8 cellular contexts compared by ENCODE assay signal in genomic region chr15:63233667-63234419, GRCh38. TPM values are rescaled to one million over a fixed set of nuclear protein-coding genes. Genes with fewer than 3 reads are reported as not detected.
DNase-seq lines count a peak whose midpoint lies in the region; ATAC-seq, FAIRE-seq and TF ChIP-seq lines count a peak whose summit lies in the region.

No MANE protein-coding gene starts in this region.

- CTCF ChIA-PET in CD4-positive, alpha-beta T cell (lab: Charles Lee): interaction anchor here (0.9 kb wide), 1 partner anchor 30 kb away, joined by 3 read pairs; no protein-coding TSS in a partner anchor

- no peak overlapping the region for H3K27ac ChIP-seq in CD4-positive, alpha-beta T cell (ENCODE audit: low read depth, low read length)

- peak overlapping the region; percentile 64 for H3K27ac Mint-ChIP-seq in CD4-positive, alpha-beta T cell

- no peak for DNase-seq in CD4-positive, alpha-beta T cell
- DNase-seq in RCC 7860 (ENCODE audit: low spot score) (peak; percentile 30), fibroblast of gingiva (ENCODE audit: low read depth) (peak; percentile 35), omental fat pad (ENCODE audit: low spot score) (no peak), NCI-H2227 (lab: John Stamatoyannopoulos, UW; ENCODE audit: unreplicated experiment) (no peak)

- no peaks in the 10 kb centered on the region for H3K9me3 ChIP-seq in CD4-positive, alpha-beta T cell (ENCODE audit: control insufficient read depth, low read length)

- no peak for ATAC-seq in CD4-positive, alpha-beta T cell (ENCODE audit: poor library complexity)
- ATAC-seq in omental fat pad (ENCODE audit: low FRiP score) (peak; percentile 67), HG03280 (IDR thresholded peaks at IDR 0.05; ENCODE audit: unreplicated experiment) (no peak), HG03095 (IDR thresholded peaks at IDR 0.05; ENCODE audit: unreplicated experiment) (no peak), HG02852 (IDR thresholded peaks at IDR 0.05; ENCODE audit: unreplicated experiment) (no peak)

- POLR2A ChIA-PET in CD4-positive, alpha-beta T cell (lab: Charles Lee): interaction anchor here (1.0 to 12.0 kb wide), 6 partner anchors 9 to 186 kb away, joined by 3 to 176 read pairs (median 10); partner anchors contain the start of gene RPS27L

- no peaks in the 10 kb centered on the region for H3K27me3 ChIP-seq in CD4-positive, alpha-beta T cell (ENCODE audit: control insufficient read depth, insufficient read depth, low read length)

- FAIRE-seq in RCC 7860 (lab: Jason Lieb, UNC): peak; percentile 86

- peak overlapping the region; percentile 34 for H3K4me3 Mint-ChIP-seq in CD4-positive, alpha-beta T cell

- H3K27me3 Mint-ChIP-seq in CD4-positive, alpha-beta T cell: no peaks in the 10 kb centered on the region

- intact Hi-C loops in CD4-positive, alpha-beta T cell (cut with DNase I, micrococcal nuclease): no loop called here

- H3K36me3 Mint-ChIP-seq in CD4-positive, alpha-beta T cell (ENCODE audit: low read depth): peaks cover 32% of the 10 kb centered on the region

- peaks cover 85% of the 10 kb centered on the region for H3K4me1 Mint-ChIP-seq in CD4-positive, alpha-beta T cell (ENCODE audit: low read depth)

- H3K9me3 Mint-ChIP-seq in CD4-positive, alpha-beta T cell: no peaks in the 10 kb centered on the region

- TF ChIP-seq CTCF in CD4-positive, alpha-beta T cell (IDR thresholded peaks at IDR 0.05): no peak
- no peak for TF ChIP-seq CTCF in omental fat pad (IDR thresholded peaks at IDR 0.05)

RNA-seq across cellular contexts. Expression of gene APH1B, which starts 43.6 kb away (rescaled TPM):
- total RNA-seq in CD4-positive, alpha-beta T cell: 10 to 100 TPM in 1 of 2 experiments, 1 to 10 TPM in 1; 9.3 to 11.6 TPM
- 10 to 100 TPM; 15.9 to 17.4 (median 17.0) TPM for total RNA-seq in omental fat pad

RNA-seq across cellular contexts. Expression of gene RAB8B, which starts 44.4 kb away (rescaled TPM):
- total RNA-seq in CD4-positive, alpha-beta T cell: 10 to 100 TPM; 74.5 to 75.2 TPM
- total RNA-seq in omental fat pad: 10 to 100 TPM; 36.0 to 55.4 (median 50.0) TPM

Comparison
In these comparisons a context has a peak if more than half of its experiments do, and no peak if none do; other contexts are left out.
1. DNase-seq: peak in RCC 7860 (single experiment) and fibroblast of gingiva (single experiment); none in CD4-positive, alpha-beta T cell (0 of 10), omental fat pad (single experiment) and NCI-H2227 (single experiment).